16 cellular contexts compared by ENCODE assay signal in the genomic region with DNA sequence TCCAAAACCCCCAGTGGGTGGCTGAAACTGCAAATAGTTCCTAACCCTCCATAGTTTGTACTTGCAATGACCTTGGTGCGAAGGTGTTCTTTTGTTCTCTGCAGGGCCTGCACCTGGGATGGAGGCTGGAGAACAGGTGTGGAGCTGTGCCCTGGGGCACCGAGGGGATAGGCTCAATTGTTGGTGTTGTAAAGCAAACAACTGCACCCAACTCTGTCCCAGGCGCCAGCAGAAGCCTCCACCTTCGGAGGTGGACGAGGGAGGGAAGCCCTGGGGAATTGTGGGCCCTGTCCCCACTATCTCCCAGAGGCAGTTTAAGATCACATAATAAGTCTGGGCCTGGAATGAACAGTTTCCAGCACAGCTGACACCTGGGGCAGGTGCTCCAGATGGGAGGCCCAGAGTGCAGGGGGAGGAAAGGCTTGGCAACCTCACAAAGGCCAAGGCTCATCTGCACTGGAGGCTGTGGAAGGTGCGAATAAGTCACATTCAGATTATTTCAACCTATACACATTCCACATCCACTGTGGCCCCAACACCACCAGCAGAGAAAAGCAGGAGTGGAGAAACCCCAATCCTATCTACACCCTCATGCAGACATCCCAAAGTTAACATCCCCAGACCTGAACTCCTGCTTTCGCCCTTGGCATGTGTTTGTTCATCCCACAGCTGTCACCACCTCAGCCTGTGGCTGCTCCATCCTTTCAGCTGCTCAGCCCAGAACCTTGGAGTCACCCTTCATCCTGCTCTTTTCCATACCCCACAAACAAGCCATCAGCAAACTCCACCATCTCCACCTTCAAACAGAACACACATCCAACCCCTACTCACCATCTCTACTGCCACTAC. TPM values are rescaled to one million over a fixed set of nuclear protein-coding genes. Genes with fewer than 3 reads are reported as not detected.
A peak's percentile ranks its signal among the peaks of the same experiment; 100 is the strongest.
DNase-seq lines count a peak whose midpoint lies in the region; ATAC-seq and TF ChIP-seq lines count a peak whose summit lies in the region.
"Had no signal": no experiment of that assay in that cellular context is flagged by ENCODE, and none has a peak within 500 bp of the region (broad histone marks: within the 10 kb centered on the region; RNA-seq: fewer than 3 reads in every experiment).

No MANE protein-coding gene starts in this region.

- no peak overlapping the region for H3K4me3 Mint-ChIP-seq in stimulated activated effector memory CD8-positive, alpha-beta T cell treated with anti-CD3 and anti-CD28 coated beads, Interleukin-12 subunit alpha, Interleukin-12 subunit beta, amount 100 ng/mL, for 72 hours
- H3K4me3 Mint-ChIP-seq: effector memory CD8-positive, alpha-beta T cell had no signal

- H3K4me1 Mint-ChIP-seq in stimulated activated effector memory CD8-positive, alpha-beta T cell treated with anti-CD3 and anti-CD28 coated beads, Interleukin-12 subunit alpha, Interleukin-12 subunit beta, amount 100 ng/mL, for 72 hours: no peaks in the 10 kb centered on the region

- H3K27ac ChIP-seq in ascending aorta: no peak overlapping the region
- H3K27ac ChIP-seq: body of pancreas, uterus had no signal

- no peak overlapping the region for H3K27ac Mint-ChIP-seq in stimulated activated effector memory CD8-positive, alpha-beta T cell treated with anti-CD3 and anti-CD28 coated beads, Interleukin-12 subunit alpha, Interleukin-12 subunit beta, amount 100 ng/mL, for 72 hours
- H3K27ac Mint-ChIP-seq: effector memory CD8-positive, alpha-beta T cell had no signal

- intact Hi-C loops in left colon (cut with DNase I, micrococcal nuclease): no loop called here
- intact Hi-C loops in ascending aorta (cut with DNase I): no loop called here

- no peaks in the 10 kb centered on the region for H3K4me1 ChIP-seq in ascending aorta
- H3K4me1 ChIP-seq: uterus had no signal

- H3K9me3 Mint-ChIP-seq in stimulated activated effector memory CD8-positive, alpha-beta T cell treated with anti-CD3 and anti-CD28 coated beads, Interleukin-12 subunit alpha, Interleukin-12 subunit beta, amount 100 ng/mL, for 72 hours: no peaks in the 10 kb centered on the region
- H3K9me3 Mint-ChIP-seq: effector memory CD8-positive, alpha-beta T cell had no signal

- H3K27me3 ChIP-seq in ascending aorta: no peaks in the 10 kb centered on the region
- H3K27me3 ChIP-seq: body of pancreas, uterus had no signal

- H3K9me3 ChIP-seq in ascending aorta: no peaks in the 10 kb centered on the region
- H3K9me3 ChIP-seq: body of pancreas, uterus had no signal

- peak; percentile 79 for ATAC-seq in left colon
- ATAC-seq in stimulated activated effector memory CD8-positive, alpha-beta T cell treated with anti-CD3 and anti-CD28 coated beads, Interleukin-12 subunit alpha, Interleukin-12 subunit beta, amount 100 ng/mL, for 72 hours: no peak
- ATAC-seq: body of pancreas; effector memory CD8-positive, alpha-beta T cell had no signal

- DNase-seq in DMS153 treated with DMSO at 0.1 percent for 48 hours (lab: John Stamatoyannopoulos, UW; ENCODE audit: unreplicated experiment) (peak; percentile 98), NCI-H146 treated with DMSO at 0.1 percent for 48 hours (lab: John Stamatoyannopoulos, UW; ENCODE audit: unreplicated experiment) (peak; percentile 100), NCI-H774 (lab: John Stamatoyannopoulos, UW) (peak; percentile 93), left colon (peak; percentile 70 to 82), UCSD-AML1 (lab: John Stamatoyannopoulos, UW; ENCODE audit: unreplicated experiment) (no peak), ascending aorta (ENCODE audit: low spot score in 2 of 2) (no peak)
- no peak for DNase-seq in activated CD4-positive, alpha-beta T cell treated with anti-CD3 and anti-CD28 coated beads, Interleukin-2, amount 50 U/mL, for 48 hours
- DNase-seq in stimulated activated effector memory CD8-positive, alpha-beta T cell treated with anti-CD3 and anti-CD28 coated beads, Interleukin-12 subunit alpha, Interleukin-12 subunit beta, amount 100 ng/mL, for 72 hours (ENCODE audit: low spot score in 2 of 2): no peak
- DNase-seq: activated effector memory CD4-positive, alpha-beta T cell treated with anti-CD3 and anti-CD28 coated beads, Interleukin-2, amount 50 U/mL, for 16 hours; body of pancreas; effector memory CD8-positive, alpha-beta T cell; foreskin melanocyte; MV-4-11; stimulated activated CD4-positive, alpha-beta T cell treated with anti-CD3 and anti-CD28 coated beads, Interleukin-1b, Interleukin-23, amount 100 ng/mL, for 48 hours; T-helper 2 cell; uterus had no signal

- no peaks in the 10 kb centered on the region for H3K36me3 Mint-ChIP-seq in stimulated activated effector memory CD8-positive, alpha-beta T cell treated with anti-CD3 and anti-CD28 coated beads, Interleukin-12 subunit alpha, Interleukin-12 subunit beta, amount 100 ng/mL, for 72 hours

- H3K36me3 ChIP-seq in ascending aorta: no peaks in the 10 kb centered on the region
- H3K36me3 ChIP-seq: uterus had no signal

- TF ChIP-seq CTCF in ascending aorta (IDR thresholded peaks at IDR 0.05): no peak

- H3K4me3 ChIP-seq in ascending aorta: no peak overlapping the region
- H3K4me3 ChIP-seq: body of pancreas, uterus had no signal

RNA-seq across cellular contexts. Expression of gene CBFA2T2, which starts 12.3 kb away (rescaled TPM):
- 10 to 100 TPM; 26.9 to 27.3 TPM for total RNA-seq in left colon
- 22.4 TPM for total RNA-seq in ascending aorta

RNA-seq across cellular contexts. Expression of gene SNTA1, which starts 34.0 kb away (rescaled TPM):
- total RNA-seq in left colon (1 to 10 TPM; 4.0 to 8.3 TPM), ascending aorta (108 TPM)

Comparison
In these comparisons a context has a peak if more than half of its experiments do, and no peak if none do; other contexts are left out.
1. DNase-seq: peak in DMS153 treated with DMSO at 0.1 percent for 48 hours (single experiment), NCI-H146 treated with DMSO at 0.1 percent for 48 hours (single experiment), NCI-H774 (single experiment) and left colon (2 of 2); none in UCSD-AML1 (single experiment), ascending aorta (0 of 2), activated CD4-positive, alpha-beta T cell treated with anti-CD3 and anti-CD28 coated beads, Interleukin-2, amount 50 U/mL, for 48 hours (0 of 2) and stimulated activated effector memory CD8-positive, alpha-beta T cell treated with anti-CD3 and anti-CD28 coated beads, Interleukin-12 subunit alpha, Interleukin-12 subunit beta, amount 100 ng/mL, for 72 hours (0 of 2).
2. RNA of gene SNTA1, which starts 34.0 kb away (total RNA-seq): 108 TPM in ascending aorta (single experiment); 4.0 to 8.3 TPM in left colon; every median in the first group is over 10 times any median in the second.